Comparison of ENCODE assay signal across 8 cellular contexts in genomic region chr22:46738961-46739870, GRCh38. TPM values are rescaled to one million over a fixed set of nuclear protein-coding genes. Genes with fewer than 3 reads are reported as not detected.
DNase-seq lines count a peak whose midpoint lies in the region; ATAC-seq and TF ChIP-seq lines count a peak whose summit lies in the region.

No MANE protein-coding gene starts in this region.

- H3K36me3 Mint-ChIP-seq in activated naive CD4-positive, alpha-beta T cell treated with anti-CD3 and anti-CD28 coated beads, Interleukin-2, amount 50 U/mL, for 24 hours = peaks cover 4% of the 10 kb centered on the region

- H3K79me2 ChIP-seq in GM23248 (ENCODE audit: insufficient read depth) (peaks cover 41% of the 10 kb centered on the region), PC-3 (ENCODE audit: low read length) (peaks cover 22% of the 10 kb centered on the region)

- in situ Hi-C loops in GM23248 (cut with MboI) = no loop called here

- H3K4me3 Mint-ChIP-seq in activated naive CD4-positive, alpha-beta T cell treated with anti-CD3 and anti-CD28 coated beads, Interleukin-2, amount 50 U/mL, for 24 hours = peak overlapping the region; percentile 89

- no peaks in the 10 kb centered on the region for H3K9me3 Mint-ChIP-seq in activated naive CD4-positive, alpha-beta T cell treated with anti-CD3 and anti-CD28 coated beads, Interleukin-2, amount 50 U/mL, for 24 hours

- peak overlapping the region; percentile 79 for H2AFZ ChIP-seq in GM23248
- H2AFZ ChIP-seq in PC-3 (ENCODE audit: low read length) = no peak overlapping the region

- H3K4me2 ChIP-seq in GM23248 (ENCODE audit: unreplicated experiment) (peak overlapping the region; percentile 90), PC-3 (ENCODE audit: low read length) (peak overlapping the region; percentile 84)

- POLR2A ChIA-PET in A673 (lab: Charles Lee; ENCODE audit: low non-redundant PET) = no interaction called here
- POLR2A ChIA-PET in PC-3 (lab: Charles Lee; ENCODE audit: unreplicated experiment) = no interaction called here

- H3K27me3 ChIP-seq in A673 (replicated peaks; ENCODE audit: insufficient read depth, low read depth, low read length, poor library complexity) (no peaks in the 10 kb centered on the region), GM23248 (replicated peaks; ENCODE audit: insufficient read depth) (no peaks in the 10 kb centered on the region), PC-3 (ENCODE audit: low read length) (no peaks in the 10 kb centered on the region), heart right ventricle (no peaks in the 10 kb centered on the region)

- H3K4me1 ChIP-seq in A673 (ENCODE audit: insufficient read depth, low read length, poor library complexity, severe bottlenecking) (peaks cover 21% of the 10 kb centered on the region), GM23248 (ENCODE audit: insufficient read depth) (peaks cover 18% of the 10 kb centered on the region), PC-3 (ENCODE audit: insufficient read depth, low read length) (peaks cover 12% of the 10 kb centered on the region), heart right ventricle (peaks cover 28 to 72% (median 62%) of the 10 kb centered on the region in 9 donors)

- H3K27me3 Mint-ChIP-seq in activated naive CD4-positive, alpha-beta T cell treated with anti-CD3 and anti-CD28 coated beads, Interleukin-2, amount 50 U/mL, for 24 hours = no peaks in the 10 kb centered on the region

- H3K36me3 ChIP-seq in A673 (ENCODE audit: insufficient read depth, low read length, poor library complexity, severe bottlenecking) (no peaks in the 10 kb centered on the region), GM23248 (ENCODE audit: low read depth) (no peaks in the 10 kb centered on the region), PC-3 (ENCODE audit: low read depth, low read length) (no peaks in the 10 kb centered on the region), heart right ventricle (no peaks in the 10 kb centered on the region)

- H3K9me2 ChIP-seq in GM23248 (ENCODE audit: insufficient read depth) (no peaks in the 10 kb centered on the region), PC-3 (replicated peaks; ENCODE audit: low read length) (no peaks in the 10 kb centered on the region)

- H3K4me1 Mint-ChIP-seq in activated naive CD4-positive, alpha-beta T cell treated with anti-CD3 and anti-CD28 coated beads, Interleukin-2, amount 50 U/mL, for 24 hours = peaks cover 39% of the 10 kb centered on the region

- TF ChIP-seq CTCF in A673 (conservative IDR thresholded peaks at IDR 0.05; ENCODE audit: low read depth, low read length) = peak; percentile 45; the same call in 1 of the 2 replicates
- TF ChIP-seq CTCF in PC-3 (conservative IDR thresholded peaks at IDR 0.05; ENCODE audit: low read depth, low read length) = no peak
- TF ChIP-seq CTCF in heart right ventricle (IDR thresholded peaks at IDR 0.05) = peak in 4 of 9 donors; percentile 9 to 51 (median 22)
- TF ChIP-seq CTCF in retinal pigment epithelial cell (conservative IDR thresholded peaks at IDR 0.05; ENCODE audit: low read depth, low read length) = peak; percentile 34

- H4K20me1 ChIP-seq in GM23248 (ENCODE audit: insufficient read depth) (no peaks in the 10 kb centered on the region), PC-3 (ENCODE audit: low read length) (no peaks in the 10 kb centered on the region)

- BruUV-seq in A673 (replicated peaks; lab: Mats Ljungman, UMichigan) = no TSS peak
- BruUV-seq in PC-3 (replicated peaks; lab: Mats Ljungman, UMichigan) = no TSS peak

- peak; percentile 49 for DNase-seq in A673 (ENCODE audit: low spot score)
- peak; percentile 81 for DNase-seq in GM23248
- DNase-seq in PC-3 = no peak
- DNase-seq in heart right ventricle = peak in 1 of 2 donors; percentile 49
- peak; percentile 86 for DNase-seq in retinal pigment epithelial cell (ENCODE audit: low read depth)
- no peak for DNase-seq in occipital lobe (lab: John Stamatoyannopoulos, UW)

- no peaks in the 10 kb centered on the region for H3F3A ChIP-seq in GM23248 (ENCODE audit: insufficient read depth)
- H3F3A ChIP-seq in PC-3 (ENCODE audit: low read length, unreplicated experiment) = no peaks in the 10 kb centered on the region

- no peaks in the 10 kb centered on the region for H3K9me3 ChIP-seq in A673 (ENCODE audit: low read depth, low read length, poor library complexity, severe bottlenecking)
- H3K9me3 ChIP-seq in GM23248 (ENCODE audit: low read depth) = no peaks in the 10 kb centered on the region
- H3K9me3 ChIP-seq in PC-3 (ENCODE audit: low read length) = no peaks in the 10 kb centered on the region
- H3K9me3 ChIP-seq in heart right ventricle = no peaks in the 10 kb centered on the region

- H3K4me3 ChIP-seq in A673 (ENCODE audit: low read depth, low read length, poor library complexity, severe bottlenecking) (peak overlapping the region; percentile 99), GM23248 (peak overlapping the region; percentile 69), PC-3 (ENCODE audit: low read length) (0 out of 2 replicates have a peak overlapping the region, but pooled peaks have one; percentile 67), heart right ventricle (peak overlapping the region; percentile 57 to 99 (median 92)), retinal pigment epithelial cell (ENCODE audit: low read length) (peak overlapping the region; percentile 50)

- peak overlapping the region; percentile 91 for H3K27ac Mint-ChIP-seq in activated naive CD4-positive, alpha-beta T cell treated with anti-CD3 and anti-CD28 coated beads, Interleukin-2, amount 50 U/mL, for 24 hours

- WGBS in GM23248 (ENCODE audit: low coverage in 1 of 2, low lambda C conversion rate in 2 of 2, missing lambda C conversion rate in 2 of 2), 2 experiments = 24 to 26% methylated on average over 25 to 26 of the region's 26 CpGs
- 53 to 54% methylated on average over 26 of the region's 26 CpGs for WGBS in heart right ventricle, 2 donors

- ATAC-seq in PC-3 (no peak), heart right ventricle (peak; percentile 6 to 44 (median 24)), HG03571 (IDR thresholded peaks at IDR 0.05; ENCODE audit: unreplicated experiment) (no peak)

- intact Hi-C loops in A673 (cut with micrococcal nuclease; ENCODE audit: unreplicated experiment) = no loop called here
- intact Hi-C loops in PC-3 (cut with micrococcal nuclease) = no loop called here
- intact Hi-C loops in heart right ventricle (cut with DNase I) = loop anchor here in 6 of 10 donors (5.0 to 10.0 kb wide), 4 partner anchors 162 to 384 kb away; no protein-coding TSS in a partner anchor

- H3K9ac ChIP-seq in GM23248 = peak overlapping the region; percentile 85
- H3K9ac ChIP-seq in PC-3 (ENCODE audit: low read length) = no peak overlapping the region

- H3K27ac ChIP-seq in A673 (ENCODE audit: low read depth, low read length, poor library complexity, severe bottlenecking) (peak overlapping the region; percentile 93), GM23248 (peak overlapping the region; percentile 65), PC-3 (ENCODE audit: low read length) (no peak overlapping the region), heart right ventricle (peak overlapping the region; percentile 96 to 99 (median 98))

- CTCF ChIA-PET in A673 (lab: Charles Lee) = no interaction called here
- CTCF ChIA-PET in PC-3 (lab: Charles Lee) = no interaction called here

RNA-seq across cellular contexts. Expression of gene CERK, which starts 1.2 kb away (rescaled TPM):
- 55.6 and 58.8 TPM in 2 replicates for total RNA-seq in A673 (2021)
- total RNA-seq in GM23248 (2014; rRNA removed; shearing (Covaris generic)) = 45.1 and 45.4 TPM in 2 replicates
- polyA plus RNA-seq in GM23248 (2016; fragmentation: Nextera tagmentation; extraction: Ambion mirVana) = 24.3 and 25.3 TPM in 2 replicates
- 21.6 and 24.1 TPM in 2 replicates for total RNA-seq in PC-3 (2014; rRNA removed)
- 10 to 100 TPM; 50.9 to 97.0 (median 74.2) TPM for total RNA-seq in heart right ventricle
- polyA plus RNA-seq in heart right ventricle = 10 to 100 TPM; 21.5 to 55.3 TPM
- 42.0 TPM for total RNA-seq in occipital lobe

RNA-seq across cellular contexts. Expression of gene TBC1D22A, which starts 23.2 kb away (rescaled TPM):
- total RNA-seq in A673 (2021) (22.5 and 23.5 TPM in 2 replicates), PC-3 (2014; rRNA removed) (12.2 and 14.3 TPM in 2 replicates), heart right ventricle (10 to 100 TPM; 14.6 to 27.9 (median 18.0) TPM), occipital lobe (4.5 TPM)
- total RNA-seq in GM23248 (2014; rRNA removed; shearing (Covaris generic)) = 12.3 and 13.3 TPM in 2 replicates
- polyA plus RNA-seq in GM23248 (2016; fragmentation: Nextera tagmentation; extraction: Ambion mirVana) (16.9 and 17.9 TPM in 2 replicates), heart right ventricle (10 to 100 TPM in 1 of 2 donors, 1 to 10 TPM in 1; 7.2 to 13.2 TPM)

Comparison
In these comparisons a context has a peak if more than half of its experiments do, and no peak if none do; other contexts are left out.
1. DNase-seq: peak in A673 (single experiment), GM23248 (single experiment) and retinal pigment epithelial cell (single experiment); none in PC-3 (single experiment) and occipital lobe (single experiment).
2. ATAC-seq: peak in heart right ventricle (8 of 8); none in PC-3 (single experiment) and HG03571 (single experiment).
3. intact Hi-C loops: an anchor here in heart right ventricle (5.0 to 10.0 kb wide); none called in A673 and PC-3.
4. Peak in every context shown above with its lines, with median percentiles within 50 percentile points of each other: H3K4me3 ChIP-seq.